1 cellular context compared by ENCODE assay signal in the genomic region with DNA sequence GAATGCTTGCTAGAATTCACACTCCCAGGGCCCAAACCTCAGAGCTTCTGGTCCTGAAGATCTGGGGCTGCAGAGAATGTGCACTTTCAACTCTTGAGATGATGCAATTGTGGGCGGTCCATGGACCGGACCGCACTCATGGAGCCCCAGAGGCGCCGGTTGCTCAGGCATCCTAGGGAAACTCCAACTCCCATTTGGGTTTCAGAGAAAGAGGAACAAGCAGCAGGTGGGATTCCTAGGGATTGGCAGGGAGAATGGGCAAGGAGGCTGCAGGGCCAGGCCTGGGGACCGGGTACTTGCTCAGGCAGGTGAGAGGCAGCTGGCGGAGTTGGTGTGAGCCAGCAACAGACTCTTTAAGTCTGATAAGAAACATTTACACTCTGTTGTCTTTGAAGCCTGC.
TF ChIP-seq lines count a peak whose summit lies in the region.

No MANE protein-coding gene starts in this region.

TF ChIP-seq in HepG2, 621 proteins besides CTCF, POLR2A, EP300 and RAD21 (continued from another document and continues in another):
- TF ChIP-seq, protein P1, sequence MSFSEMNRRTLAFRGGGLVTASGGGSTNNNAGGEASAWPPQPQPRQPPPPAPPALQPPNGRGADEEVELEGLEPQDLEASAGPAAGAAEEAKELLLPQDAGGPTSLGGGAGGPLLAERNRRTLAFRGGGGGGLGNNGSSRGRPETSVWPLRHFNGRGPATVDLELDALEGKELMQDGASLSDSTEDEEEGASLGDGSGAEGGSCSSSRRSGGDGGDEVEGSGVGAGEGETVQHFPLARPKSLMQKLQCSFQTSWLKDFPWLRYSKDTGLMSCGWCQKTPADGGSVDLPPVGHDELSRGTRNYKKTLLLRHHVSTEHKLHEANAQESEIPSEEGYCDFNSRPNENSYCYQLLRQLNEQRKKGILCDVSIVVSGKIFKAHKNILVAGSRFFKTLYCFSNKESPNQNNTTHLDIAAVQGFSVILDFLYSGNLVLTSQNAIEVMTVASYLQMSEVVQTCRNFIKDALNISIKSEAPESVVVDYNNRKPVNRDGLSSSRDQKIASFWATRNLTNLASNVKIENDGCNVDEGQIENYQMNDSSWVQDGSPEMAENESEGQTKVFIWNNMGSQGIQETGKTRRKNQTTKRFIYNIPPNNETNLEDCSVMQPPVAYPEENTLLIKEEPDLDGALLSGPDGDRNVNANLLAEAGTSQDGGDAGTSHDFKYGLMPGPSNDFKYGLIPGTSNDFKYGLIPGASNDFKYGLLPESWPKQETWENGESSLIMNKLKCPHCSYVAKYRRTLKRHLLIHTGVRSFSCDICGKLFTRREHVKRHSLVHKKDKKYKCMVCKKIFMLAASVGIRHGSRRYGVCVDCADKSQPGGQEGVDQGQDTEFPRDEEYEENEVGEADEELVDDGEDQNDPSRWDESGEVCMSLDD (CRISPR knock-in tag; IDR thresholded peaks at IDR 0.05; ENCODE audit: borderline replicate concordance) = no peak
- no peak for TF ChIP-seq PPARG (CRISPR knock-in tag; conservative IDR thresholded peaks at IDR 0.05)
- TF ChIP-seq, protein P2, sequence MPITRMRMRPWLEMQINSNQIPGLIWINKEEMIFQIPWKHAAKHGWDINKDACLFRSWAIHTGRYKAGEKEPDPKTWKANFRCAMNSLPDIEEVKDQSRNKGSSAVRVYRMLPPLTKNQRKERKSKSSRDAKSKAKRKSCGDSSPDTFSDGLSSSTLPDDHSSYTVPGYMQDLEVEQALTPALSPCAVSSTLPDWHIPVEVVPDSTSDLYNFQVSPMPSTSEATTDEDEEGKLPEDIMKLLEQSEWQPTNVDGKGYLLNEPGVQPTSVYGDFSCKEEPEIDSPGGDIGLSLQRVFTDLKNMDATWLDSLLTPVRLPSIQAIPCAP (CRISPR knock-in tag; IDR thresholded peaks at IDR 0.05; ENCODE audit: low read depth) = no peak
- TF ChIP-seq KDM3A (CRISPR knock-in tag; IDR thresholded peaks at IDR 0.05; ENCODE audit: low read depth) = no peak
- TF ChIP-seq, protein P3, sequence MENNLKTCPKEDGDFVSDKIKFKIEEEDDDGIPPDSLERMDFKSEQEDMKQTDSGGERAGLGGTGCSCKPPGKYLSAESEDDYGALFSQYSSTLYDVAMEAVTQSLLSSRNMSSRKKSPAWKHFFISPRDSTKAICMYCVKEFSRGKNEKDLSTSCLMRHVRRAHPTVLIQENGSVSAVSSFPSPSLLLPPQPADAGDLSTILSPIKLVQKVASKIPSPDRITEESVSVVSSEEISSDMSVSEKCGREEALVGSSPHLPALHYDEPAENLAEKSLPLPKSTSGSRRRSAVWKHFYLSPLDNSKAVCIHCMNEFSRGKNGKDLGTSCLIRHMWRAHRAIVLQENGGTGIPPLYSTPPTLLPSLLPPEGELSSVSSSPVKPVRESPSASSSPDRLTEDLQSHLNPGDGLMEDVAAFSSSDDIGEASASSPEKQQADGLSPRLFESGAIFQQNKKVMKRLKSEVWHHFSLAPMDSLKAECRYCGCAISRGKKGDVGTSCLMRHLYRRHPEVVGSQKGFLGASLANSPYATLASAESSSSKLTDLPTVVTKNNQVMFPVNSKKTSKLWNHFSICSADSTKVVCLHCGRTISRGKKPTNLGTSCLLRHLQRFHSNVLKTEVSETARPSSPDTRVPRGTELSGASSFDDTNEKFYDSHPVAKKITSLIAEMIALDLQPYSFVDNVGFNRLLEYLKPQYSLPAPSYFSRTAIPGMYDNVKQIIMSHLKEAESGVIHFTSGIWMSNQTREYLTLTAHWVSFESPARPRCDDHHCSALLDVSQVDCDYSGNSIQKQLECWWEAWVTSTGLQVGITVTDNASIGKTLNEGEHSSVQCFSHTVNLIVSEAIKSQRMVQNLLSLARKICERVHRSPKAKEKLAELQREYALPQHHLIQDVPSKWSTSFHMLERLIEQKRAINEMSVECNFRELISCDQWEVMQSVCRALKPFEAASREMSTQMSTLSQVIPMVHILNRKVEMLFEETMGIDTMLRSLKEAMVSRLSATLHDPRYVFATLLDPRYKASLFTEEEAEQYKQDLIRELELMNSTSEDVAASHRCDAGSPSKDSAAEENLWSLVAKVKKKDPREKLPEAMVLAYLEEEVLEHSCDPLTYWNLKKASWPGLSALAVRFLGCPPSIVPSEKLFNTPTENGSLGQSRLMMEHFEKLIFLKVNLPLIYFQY (CRISPR knock-in tag; IDR thresholded peaks at IDR 0.05; ENCODE audit: borderline replicate concordance) = peak; percentile 90
- peak; percentile 83 for TF ChIP-seq NR2C2 (CRISPR knock-in tag; IDR thresholded peaks at IDR 0.05; ENCODE audit: borderline replicate concordance)
- no peak for TF ChIP-seq CCDC6 (CRISPR knock-in tag; IDR thresholded peaks at IDR 0.05)
- TF ChIP-seq, protein P4, sequence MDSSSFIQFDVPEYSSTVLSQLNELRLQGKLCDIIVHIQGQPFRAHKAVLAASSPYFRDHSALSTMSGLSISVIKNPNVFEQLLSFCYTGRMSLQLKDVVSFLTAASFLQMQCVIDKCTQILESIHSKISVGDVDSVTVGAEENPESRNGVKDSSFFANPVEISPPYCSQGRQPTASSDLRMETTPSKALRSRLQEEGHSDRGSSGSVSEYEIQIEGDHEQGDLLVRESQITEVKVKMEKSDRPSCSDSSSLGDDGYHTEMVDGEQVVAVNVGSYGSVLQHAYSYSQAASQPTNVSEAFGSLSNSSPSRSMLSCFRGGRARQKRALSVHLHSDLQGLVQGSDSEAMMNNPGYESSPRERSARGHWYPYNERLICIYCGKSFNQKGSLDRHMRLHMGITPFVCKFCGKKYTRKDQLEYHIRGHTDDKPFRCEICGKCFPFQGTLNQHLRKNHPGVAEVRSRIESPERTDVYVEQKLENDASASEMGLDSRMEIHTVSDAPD (CRISPR knock-in tag; IDR thresholded peaks at IDR 0.05) = no peak
- TF ChIP-seq ZNF143 (CRISPR knock-in tag; IDR thresholded peaks at IDR 0.05) = no peak
- TF ChIP-seq POLR2AphosphoS5 (IDR thresholded peaks at IDR 0.05; ENCODE audit: low read depth, low read length) = no peak
- TF ChIP-seq SRY (CRISPR knock-in tag; IDR thresholded peaks at IDR 0.05) = no peak
- no peak for TF ChIP-seq CSRNP2 (CRISPR knock-in tag; conservative IDR thresholded peaks at IDR 0.05; ENCODE audit: low read depth)
- TF ChIP-seq ZNF138 (CRISPR knock-in tag; IDR thresholded peaks at IDR 0.05; ENCODE audit: low read depth) = no peak
- TF ChIP-seq ZNF496 (CRISPR knock-in tag; IDR thresholded peaks at IDR 0.05; ENCODE audit: insufficient replicate concordance) = no peak
- no peak for TF ChIP-seq ZNF260 (CRISPR knock-in tag; IDR thresholded peaks at IDR 0.05; ENCODE audit: borderline replicate concordance, low read depth)
- no peak for TF ChIP-seq ZNF747 (CRISPR knock-in tag; IDR thresholded peaks at IDR 0.05; ENCODE audit: borderline replicate concordance)
- no peak for TF ChIP-seq ZNF234 (CRISPR knock-in tag; conservative IDR thresholded peaks at IDR 0.05)
- TF ChIP-seq CHD2 (IDR thresholded peaks at IDR 0.05; ENCODE audit: low read depth, low read length) = no peak
- no peak for TF ChIP-seq ZNF850 (CRISPR knock-in tag; conservative IDR thresholded peaks at IDR 0.05)
- no peak for TF ChIP-seq TFDP1 (CRISPR knock-in tag; IDR thresholded peaks at IDR 0.05; ENCODE audit: borderline replicate concordance)
- no peak for TF ChIP-seq ZFP36L2 (CRISPR knock-in tag; IDR thresholded peaks at IDR 0.05)
- no peak for TF ChIP-seq ZNF367 (CRISPR knock-in tag; IDR thresholded peaks at IDR 0.05; ENCODE audit: borderline replicate concordance)
- no peak for TF ChIP-seq STAT5B (CRISPR knock-in tag; IDR thresholded peaks at IDR 0.05)
- TF ChIP-seq FLYWCH1 (CRISPR knock-in tag; IDR thresholded peaks at IDR 0.05) = no peak
- TF ChIP-seq, protein P5, sequence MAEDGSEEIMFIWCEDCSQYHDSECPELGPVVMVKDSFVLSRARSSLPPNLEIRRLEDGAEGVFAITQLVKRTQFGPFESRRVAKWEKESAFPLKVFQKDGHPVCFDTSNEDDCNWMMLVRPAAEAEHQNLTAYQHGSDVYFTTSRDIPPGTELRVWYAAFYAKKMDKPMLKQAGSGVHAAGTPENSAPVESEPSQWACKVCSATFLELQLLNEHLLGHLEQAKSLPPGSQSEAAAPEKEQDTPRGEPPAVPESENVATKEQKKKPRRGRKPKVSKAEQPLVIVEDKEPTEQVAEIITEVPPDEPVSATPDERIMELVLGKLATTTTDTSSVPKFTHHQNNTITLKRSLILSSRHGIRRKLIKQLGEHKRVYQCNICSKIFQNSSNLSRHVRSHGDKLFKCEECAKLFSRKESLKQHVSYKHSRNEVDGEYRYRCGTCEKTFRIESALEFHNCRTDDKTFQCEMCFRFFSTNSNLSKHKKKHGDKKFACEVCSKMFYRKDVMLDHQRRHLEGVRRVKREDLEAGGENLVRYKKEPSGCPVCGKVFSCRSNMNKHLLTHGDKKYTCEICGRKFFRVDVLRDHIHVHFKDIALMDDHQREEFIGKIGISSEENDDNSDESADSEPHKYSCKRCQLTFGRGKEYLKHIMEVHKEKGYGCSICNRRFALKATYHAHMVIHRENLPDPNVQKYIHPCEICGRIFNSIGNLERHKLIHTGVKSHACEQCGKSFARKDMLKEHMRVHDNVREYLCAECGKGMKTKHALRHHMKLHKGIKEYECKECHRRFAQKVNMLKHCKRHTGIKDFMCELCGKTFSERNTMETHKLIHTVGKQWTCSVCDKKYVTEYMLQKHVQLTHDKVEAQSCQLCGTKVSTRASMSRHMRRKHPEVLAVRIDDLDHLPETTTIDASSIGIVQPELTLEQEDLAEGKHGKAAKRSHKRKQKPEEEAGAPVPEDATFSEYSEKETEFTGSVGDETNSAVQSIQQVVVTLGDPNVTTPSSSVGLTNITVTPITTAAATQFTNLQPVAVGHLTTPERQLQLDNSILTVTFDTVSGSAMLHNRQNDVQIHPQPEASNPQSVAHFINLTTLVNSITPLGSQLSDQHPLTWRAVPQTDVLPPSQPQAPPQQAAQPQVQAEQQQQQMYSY (CRISPR knock-in tag; IDR thresholded peaks at IDR 0.05) = no peak
- TF ChIP-seq REPIN1 (CRISPR knock-in tag; IDR thresholded peaks at IDR 0.05; ENCODE audit: borderline replicate concordance, low read depth) = no peak
- no peak for TF ChIP-seq ZXDC (CRISPR knock-in tag; IDR thresholded peaks at IDR 0.05)
- TF ChIP-seq ZNF710 (CRISPR knock-in tag; IDR thresholded peaks at IDR 0.05; ENCODE audit: borderline replicate concordance) = no peak
- TF ChIP-seq ONECUT2 (CRISPR knock-in tag; IDR thresholded peaks at IDR 0.05) = no peak
- TF ChIP-seq, protein P6, sequence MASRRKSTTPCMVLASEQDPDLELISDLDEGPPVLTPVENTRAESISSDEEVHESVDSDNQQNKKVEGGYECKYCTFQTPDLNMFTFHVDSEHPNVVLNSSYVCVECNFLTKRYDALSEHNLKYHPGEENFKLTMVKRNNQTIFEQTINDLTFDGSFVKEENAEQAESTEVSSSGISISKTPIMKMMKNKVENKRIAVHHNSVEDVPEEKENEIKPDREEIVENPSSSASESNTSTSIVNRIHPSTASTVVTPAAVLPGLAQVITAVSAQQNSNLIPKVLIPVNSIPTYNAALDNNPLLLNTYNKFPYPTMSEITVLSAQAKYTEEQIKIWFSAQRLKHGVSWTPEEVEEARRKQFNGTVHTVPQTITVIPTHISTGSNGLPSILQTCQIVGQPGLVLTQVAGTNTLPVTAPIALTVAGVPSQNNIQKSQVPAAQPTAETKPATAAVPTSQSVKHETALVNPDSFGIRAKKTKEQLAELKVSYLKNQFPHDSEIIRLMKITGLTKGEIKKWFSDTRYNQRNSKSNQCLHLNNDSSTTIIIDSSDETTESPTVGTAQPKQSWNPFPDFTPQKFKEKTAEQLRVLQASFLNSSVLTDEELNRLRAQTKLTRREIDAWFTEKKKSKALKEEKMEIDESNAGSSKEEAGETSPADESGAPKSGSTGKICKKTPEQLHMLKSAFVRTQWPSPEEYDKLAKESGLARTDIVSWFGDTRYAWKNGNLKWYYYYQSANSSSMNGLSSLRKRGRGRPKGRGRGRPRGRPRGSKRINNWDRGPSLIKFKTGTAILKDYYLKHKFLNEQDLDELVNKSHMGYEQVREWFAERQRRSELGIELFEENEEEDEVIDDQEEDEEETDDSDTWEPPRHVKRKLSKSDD (CRISPR knock-in tag; IDR thresholded peaks at IDR 0.05; ENCODE audit: low read depth) = no peak
